ENCODE assay signal across 17 cellular contexts in genomic region chr13:106038752-106039151, GRCh38.
DNase-seq lines count a peak whose midpoint lies in the region; ATAC-seq and TF ChIP-seq lines count a peak whose summit lies in the region.
"Had no signal": no experiment of that assay in that cellular context is flagged by ENCODE, and none has a peak within 500 bp of the region (broad histone marks: within the 10 kb centered on the region; RNA-seq: fewer than 3 reads in every experiment).

No MANE protein-coding gene starts in this region.

- H2BK5ac ChIP-seq in mesendoderm (ENCODE audit: low read length): no peak overlapping the region

- H3K4ac ChIP-seq in mesendoderm (ENCODE audit: low read depth, low read length): no peak overlapping the region

- no peak overlapping the region for H3K56ac ChIP-seq in mesendoderm (ENCODE audit: low read length)

- H2BK15ac ChIP-seq in mesendoderm (replicated peaks; ENCODE audit: low read depth): no peak overlapping the region

- no peak overlapping the region for H2AK5ac ChIP-seq in mesendoderm (ENCODE audit: low read length)

- no peak overlapping the region for H2BK120ac ChIP-seq in mesendoderm (ENCODE audit: low read depth, low read length)

- TF ChIP-seq CTCF in epithelial cell of esophagus (IDR thresholded peaks at IDR 0.05; ENCODE audit: insufficient read depth, low read depth, low read length, missing control alignments) (no peak), Peyer's patch (IDR thresholded peaks at IDR 0.05) (no peak)

- WGBS in mesendoderm (ENCODE audit: extremely low coverage, insufficient coverage, low lambda C conversion rate): no CpG with 5 or more reads among the region's 2 CpGs

- H3K18ac ChIP-seq in mesendoderm (ENCODE audit: low read length): no peak overlapping the region

- no peaks in the 10 kb centered on the region for H3K79me1 ChIP-seq in mesendoderm (ENCODE audit: low read length)

- DNase-seq in Caki2 (ENCODE audit: low read depth) (peak; percentile 66), MG63 (peak; percentile 18), epithelial cell of esophagus (ENCODE audit: low read depth) (peak; percentile 80), non-pigmented ciliary epithelial cell (ENCODE audit: low read depth) (peak; percentile 72), Peyer's patch (no peak), mesendoderm (no peak)
- DNase-seq: activated CD8-positive, alpha-beta memory T cell treated with anti-CD3 and anti-CD28 coated beads, Interleukin-2, amount 50 U/mL, for 48 hours; CD4-positive, CD25-positive, alpha-beta regulatory T cell; effector CD8-positive, alpha-beta T cell; Kasumi-1; midbrain; NCI-H2107; NK-92 treated with Interleukin-12 subunit alpha and Interleukin-12 subunit beta, amount 100 ng/mL, for 24 hours; stimulated activated naive CD8-positive, alpha-beta T cell treated with anti-CD3 and anti-CD28 coated beads, Interleukin-15, amount 100 ng/mL, for 72 hours had no signal

- H3K9me3 ChIP-seq in MG63: no peaks in the 10 kb centered on the region; the same call in 1 of the 2 replicates
- no peaks in the 10 kb centered on the region for H3K9me3 ChIP-seq in Peyer's patch

- H3K4me3 ChIP-seq in MG63 (no peak overlapping the region), epithelial cell of esophagus (ENCODE audit: low read length) (no peak overlapping the region), Peyer's patch (no peak overlapping the region), mesendoderm (ENCODE audit: low read length) (no peak overlapping the region)
- H3K4me3 ChIP-seq: SK-N-MC had no signal

- no peak overlapping the region for H3K23ac ChIP-seq in mesendoderm (ENCODE audit: low read length)

- no peaks in the 10 kb centered on the region for H3K36me3 ChIP-seq in MG63
- H3K36me3 ChIP-seq in Peyer's patch: no peaks in the 10 kb centered on the region
- H3K36me3 ChIP-seq in mesendoderm (ENCODE audit: control insufficient read depth, insufficient read depth, low read length): no peaks in the 10 kb centered on the region

- H3K27me3 ChIP-seq in MG63 (no peaks in the 10 kb centered on the region), Peyer's patch (no peaks in the 10 kb centered on the region), mesendoderm (ENCODE audit: insufficient read depth, low read length, poor library complexity) (no peaks in the 10 kb centered on the region)

- H3K4me2 ChIP-seq in mesendoderm (ENCODE audit: low read length): no peak overlapping the region

- H3K27ac ChIP-seq in Peyer's patch: no peak overlapping the region
- H3K27ac ChIP-seq in mesendoderm (ENCODE audit: low read depth, low read length): no peak overlapping the region
- H3K27ac ChIP-seq: SK-N-MC had no signal

- H4K5ac ChIP-seq in mesendoderm (ENCODE audit: low read length): no peak overlapping the region

- H3K9ac ChIP-seq in mesendoderm (ENCODE audit: low read length): no peak overlapping the region

- TF ChIP-seq POLR2A in Peyer's patch (IDR thresholded peaks at IDR 0.05): no peak

- in situ Hi-C loops in Caki2 (cut with HindIII; ENCODE audit: low pct_unique_long_range_greater_than_20kb, low sequenced_read_pairs): no loop called here

- H4K8ac ChIP-seq in mesendoderm (ENCODE audit: low read depth, low read length): no peak overlapping the region

- ATAC-seq in HG02571 (IDR thresholded peaks at IDR 0.05; ENCODE audit: unreplicated experiment): no peak
- no peak for ATAC-seq in HG03280 (IDR thresholded peaks at IDR 0.05; ENCODE audit: unreplicated experiment)
- ATAC-seq: stimulated activated naive CD8-positive, alpha-beta T cell treated with anti-CD3 and anti-CD28 coated beads, Interleukin-15, amount 100 ng/mL, for 72 hours had no signal

- H3K4me1 ChIP-seq in Peyer's patch: no peaks in the 10 kb centered on the region
- H3K4me1 ChIP-seq in mesendoderm (ENCODE audit: control insufficient read depth, low read depth, low read length): no peaks in the 10 kb centered on the region

- no peaks in the 10 kb centered on the region for H3K79me2 ChIP-seq in mesendoderm (ENCODE audit: control insufficient read depth, insufficient read depth, low read length)

Comparison
In these comparisons a context has a peak if more than half of its experiments do, and no peak if none do; other contexts are left out.
1. DNase-seq: peak in Caki2 (single experiment), MG63 (single experiment), epithelial cell of esophagus (single experiment) and non-pigmented ciliary epithelial cell (single experiment); none in Peyer's patch (0 of 3) and mesendoderm (single experiment).